17 cellular contexts compared by ENCODE assay signal in genomic region chr13:37481005-37481857, GRCh38.
DNase-seq lines count a peak whose midpoint lies in the region; TF ChIP-seq lines count a peak whose summit lies in the region.
"Had no signal": no experiment of that assay in that cellular context is flagged by ENCODE, and none has a peak within 500 bp of the region (broad histone marks: within the 10 kb centered on the region; RNA-seq: fewer than 3 reads in every experiment).

No MANE protein-coding gene starts in this region.

- no peaks in the 10 kb centered on the region for H3K9me2 ChIP-seq in MM.1S (replicated peaks; ENCODE audit: insufficient read depth, low read length)

- no peaks in the 10 kb centered on the region for H3K4me1 ChIP-seq in MM.1S (ENCODE audit: low read length)

- no peaks in the 10 kb centered on the region for H4K20me1 ChIP-seq in MM.1S (ENCODE audit: insufficient read depth, low read length)

- H3F3A ChIP-seq in MM.1S (ENCODE audit: insufficient read depth, low read length): no peaks in the 10 kb centered on the region

- no peaks in the 10 kb centered on the region for H3K36me3 Mint-ChIP-seq in chondrocyte (ENCODE audit: low read depth)
- H3K36me3 Mint-ChIP-seq in T-helper 2 cell treated with Interferon-gamma antibody and Interleukin-4, amounts not matched to agents 5 μg/mL and 100 μg/mL, for 36 hours (ENCODE audit: low read depth): no peaks in the 10 kb centered on the region
- H3K36me3 Mint-ChIP-seq: activated naive CD4-positive, alpha-beta T cell treated with anti-CD3 and anti-CD28 coated beads, Interleukin-2, amount 50 U/mL, for 72 hours; natural killer cell treated with Interleukin-12 subunit alpha and Interleukin-12 subunit beta and Interleukin-15 and Interleukin-18, amount 100 ng/mL, for 72 hours had no signal

- H3K27ac Mint-ChIP-seq in chondrocyte (ENCODE audit: unreplicated experiment): peak overlapping the region; percentile 58
- no peak overlapping the region for H3K27ac Mint-ChIP-seq in T-helper 2 cell treated with Interferon-gamma antibody and Interleukin-4, amounts not matched to agents 5 μg/mL and 100 μg/mL, for 36 hours
- H3K27ac Mint-ChIP-seq: activated naive CD4-positive, alpha-beta T cell treated with anti-CD3 and anti-CD28 coated beads, Interleukin-2, amount 50 U/mL, for 72 hours; dendritic cell treated with granulocyte-macrophage colony-stimulating factor and Interleukin-4, amounts not matched to agents 40 ng/mL and 50 ng/mL, for 4 days; natural killer cell treated with Interleukin-12 subunit alpha and Interleukin-12 subunit beta and Interleukin-15 and Interleukin-18, amount 100 ng/mL, for 72 hours had no signal

- H3K9me3 Mint-ChIP-seq in chondrocyte (ENCODE audit: low read depth): peaks cover under 1% of the 10 kb centered on the region
- H3K9me3 Mint-ChIP-seq in T-helper 2 cell treated with Interferon-gamma antibody and Interleukin-4, amounts not matched to agents 5 μg/mL and 100 μg/mL, for 36 hours: peaks cover 33% of the 10 kb centered on the region

- peak in 2 of 3 experiments; percentile 13 to 56 for DNase-seq in NCI-H1417 (lab: John Stamatoyannopoulos, UW)
- DNase-seq in NCI-H1417 treated with DMSO at 0.1 percent for 48 hours (lab: John Stamatoyannopoulos, UW): no peak
- peak; percentile 37 for DNase-seq in NCI-H2196 (lab: John Stamatoyannopoulos, UW; ENCODE audit: unreplicated experiment)
- no peak for DNase-seq in chondrocyte (ENCODE audit: low spot score)
- peak; percentile 67 for DNase-seq in skeletal muscle cell (ENCODE audit: low read depth)
- DNase-seq in Kasumi-1 (lab: John Stamatoyannopoulos, UW): no peak
- DNase-seq in MM.1S: no peak
- DNase-seq in T-helper 2 cell treated with Interferon-gamma antibody and Interleukin-4, amounts not matched to agents 5 μg/mL and 100 μg/mL, for 36 hours (ENCODE audit: low spot score): no peak
- DNase-seq: DND-41, foreskin melanocyte, NCI-H524 treated with DMSO at 0.1 percent for 48 hours, small intestine had no signal

- no peak overlapping the region for H3K4me3 Mint-ChIP-seq in chondrocyte (ENCODE audit: unreplicated experiment)
- no peak overlapping the region for H3K4me3 Mint-ChIP-seq in T-helper 2 cell treated with Interferon-gamma antibody and Interleukin-4, amounts not matched to agents 5 μg/mL and 100 μg/mL, for 36 hours
- H3K4me3 Mint-ChIP-seq: dendritic cell treated with granulocyte-macrophage colony-stimulating factor and Interleukin-4, amounts not matched to agents 40 ng/mL and 50 ng/mL, for 4 days; natural killer cell treated with Interleukin-12 subunit alpha and Interleukin-12 subunit beta and Interleukin-15 and Interleukin-18, amount 100 ng/mL, for 72 hours had no signal

- no peak overlapping the region for H3K4me2 ChIP-seq in MM.1S (ENCODE audit: low read depth, low read length)
- H3K4me2 ChIP-seq: KMS-11 had no signal

- H3K27me3 ChIP-seq in MM.1S (replicated peaks; ENCODE audit: insufficient read depth, low read length): no peaks in the 10 kb centered on the region

- no peaks in the 10 kb centered on the region for H3K27me3 Mint-ChIP-seq in chondrocyte (ENCODE audit: low read depth)
- H3K27me3 Mint-ChIP-seq in T-helper 2 cell treated with Interferon-gamma antibody and Interleukin-4, amounts not matched to agents 5 μg/mL and 100 μg/mL, for 36 hours (ENCODE audit: low read depth): no peaks in the 10 kb centered on the region
- H3K27me3 Mint-ChIP-seq: dendritic cell treated with granulocyte-macrophage colony-stimulating factor and Interleukin-4, amounts not matched to agents 40 ng/mL and 50 ng/mL, for 4 days; natural killer cell treated with Interleukin-12 subunit alpha and Interleukin-12 subunit beta and Interleukin-15 and Interleukin-18, amount 100 ng/mL, for 72 hours had no signal

- no peaks in the 10 kb centered on the region for H3K9me3 ChIP-seq in MM.1S (replicated peaks; ENCODE audit: insufficient read depth, low read length)
- H3K9me3 ChIP-seq: thoracic aorta had no signal

- H3K9ac ChIP-seq in MM.1S (ENCODE audit: low read length): no peak overlapping the region
- H3K9ac ChIP-seq: KMS-11 had no signal

- no peak overlapping the region for H3K4me3 ChIP-seq in skeletal muscle cell (ENCODE audit: low read depth, low read length)
- no peak overlapping the region for H3K4me3 ChIP-seq in MM.1S (ENCODE audit: low read length)
- H3K4me3 ChIP-seq: thoracic aorta had no signal

- TF ChIP-seq CTCF in chondrocyte (IDR thresholded peaks at IDR 0.05) (no peak), MM.1S (IDR thresholded peaks at IDR 0.05; ENCODE audit: low read length) (no peak)

- no peaks in the 10 kb centered on the region for H3K36me3 ChIP-seq in MM.1S (replicated peaks; ENCODE audit: insufficient read depth, low read length)
- H3K36me3 ChIP-seq: thoracic aorta had no signal

- no peaks in the 10 kb centered on the region for H3K79me2 ChIP-seq in MM.1S (ENCODE audit: low read length)

- H3K4me1 Mint-ChIP-seq in chondrocyte (ENCODE audit: low read depth): peaks cover 75% of the 10 kb centered on the region
- no peaks in the 10 kb centered on the region for H3K4me1 Mint-ChIP-seq in T-helper 2 cell treated with Interferon-gamma antibody and Interleukin-4, amounts not matched to agents 5 μg/mL and 100 μg/mL, for 36 hours (ENCODE audit: low read depth)

- no peak overlapping the region for H3K27ac ChIP-seq in MM.1S (ENCODE audit: low read length)
- H3K27ac ChIP-seq: KMS-11, thoracic aorta had no signal

- no peak overlapping the region for H2AFZ ChIP-seq in MM.1S (ENCODE audit: low read length)

Comparison
In these comparisons a context has a peak if more than half of its experiments do, and no peak if none do; other contexts are left out.
1. DNase-seq: peak in NCI-H1417 (2 of 3), NCI-H2196 (single experiment) and skeletal muscle cell (single experiment); none in NCI-H1417 treated with DMSO at 0.1 percent for 48 hours (single experiment), chondrocyte (single experiment), Kasumi-1 (0 of 2), MM.1S (single experiment) and T-helper 2 cell treated with Interferon-gamma antibody and Interleukin-4, amounts not matched to agents 5 μg/mL and 100 μg/mL, for 36 hours (single experiment).